ENCODE assay signal across 8 cellular contexts in genomic region chr6:85593438-85594196, GRCh38. TPM values are rescaled to one million over a fixed set of nuclear protein-coding genes. Genes with fewer than 3 reads are reported as not detected.
DNase-seq lines count a peak whose midpoint lies in the region; ATAC-seq and TF ChIP-seq lines count a peak whose summit lies in the region.

Gene SNX14 (minus strand): TSS chr6:85593858. CDS start chr6:85593718, 140 bp downstream.

- H3K27ac ChIP-seq in AG04450 (ENCODE audit: low read depth, low read length) (peak within 1 kb of the TSS; percentile 90), WERI-Rb-1 (peak within 1 kb of the TSS; percentile 90), breast epithelium (peak within 1 kb of the TSS; percentile 95 to 96), iPS-20b (ENCODE audit: low read length) (peak within 1 kb of the TSS; percentile 25), skin epidermis (peak within 1 kb of the TSS; percentile 43 to 95 (median 89))

- peak within 1 kb of the TSS; percentile 91 for H3K4me3 ChIP-seq in AG04450 (ENCODE audit: low read depth, low read length)
- peak within 1 kb of the TSS; percentile 67 for H3K4me3 ChIP-seq in WERI-Rb-1 (ENCODE audit: low read depth, low read length)
- peak within 1 kb of the TSS; percentile 80 to 90 (median 82) for H3K4me3 ChIP-seq in breast epithelium
- H3K4me3 ChIP-seq in iPS-20b (ENCODE audit: low read length), result peak within 1 kb of the TSS; percentile 96
- H3K4me3 ChIP-seq in skin epidermis, result peak within 1 kb of the TSS; percentile 50 to 86 (median 68)

- H3K36me3 ChIP-seq in WERI-Rb-1, result peaks cover 6% of the 10 kb centered on the region
- H3K36me3 ChIP-seq in breast epithelium, result no peaks in the 10 kb centered on the region
- H3K36me3 ChIP-seq in iPS-20b (ENCODE audit: insufficient read depth, low read depth, low read length), result no peaks in the 10 kb centered on the region

- intact Hi-C loops in breast epithelium (cut with DNase I; ENCODE audit: low total_unique reads), result no loop called here

- TF ChIP-seq CTCF in AG04450 (IDR thresholded peaks at IDR 0.05; ENCODE audit: low read depth, low read length), result no peak
- 0 out of 2 replicates have a peak, but pooled peaks have one; percentile 8 for TF ChIP-seq CTCF in WERI-Rb-1 (IDR thresholded peaks at IDR 0.05; ENCODE audit: low read depth, low read length)
- TF ChIP-seq CTCF in breast epithelium (IDR thresholded peaks at IDR 0.05), result no peak

- TF ChIP-seq POLR2A in breast epithelium (IDR thresholded peaks at IDR 0.05), result no peak

- no peaks in the 10 kb centered on the region for H3K4me1 ChIP-seq in breast epithelium
- no peaks in the 10 kb centered on the region for H3K4me1 ChIP-seq in iPS-20b (ENCODE audit: insufficient read depth, low read length)

- POLR2A ChIA-PET in AG04450 (lab: Yijun Ruan, JAX), result interaction anchor here (0.6 to 2.6 kb wide), 6 partner anchors 13 to 144 kb away, joined by 3 to 36 read pairs (median 3); partner anchors contain the start of genes NT5E and SYNCRIP

- ATAC-seq in GM18868 (IDR thresholded peaks at IDR 0.05; ENCODE audit: unreplicated experiment) (peak; percentile 85), HG03103 (IDR thresholded peaks at IDR 0.05; ENCODE audit: low read depth, unreplicated experiment) (peak; percentile 82)

- CTCF ChIA-PET in AG04450 (lab: Charles Lee), result interaction anchor here (0.6 to 2.2 kb wide), 8 partner anchors 32 to 246 kb away, joined by 3 to 11 read pairs (median 4); partner anchors contain the start of gene NT5E

- H3K9ac ChIP-seq in iPS-20b (ENCODE audit: low read depth, low read length), result peak within 1 kb of the TSS; percentile 74

- no peaks in the 10 kb centered on the region; the same call in 1 of the 2 replicates for H3K9me3 ChIP-seq in AG04450 (ENCODE audit: control insufficient read depth, insufficient read depth, low read length)
- no peaks in the 10 kb centered on the region for H3K9me3 ChIP-seq in WERI-Rb-1 (ENCODE audit: severe bottlenecking)
- H3K9me3 ChIP-seq in breast epithelium, result no peaks in the 10 kb centered on the region
- H3K9me3 ChIP-seq in iPS-20b (ENCODE audit: insufficient read depth, low read depth, low read length), result no peaks in the 10 kb centered on the region

- peak; percentile 88 for DNase-seq in AG04450 (ENCODE audit: low read depth, low spot score)
- peak; percentile 90 for DNase-seq in NCI-H2196 (lab: John Stamatoyannopoulos, UW; ENCODE audit: unreplicated experiment)
- peak; percentile 94 for DNase-seq in WERI-Rb-1
- peak; percentile 90 to 95 for DNase-seq in breast epithelium (ENCODE audit: low spot score in 2 of 2)

- H3K27me3 ChIP-seq in AG04450 (ENCODE audit: control insufficient read depth, insufficient read depth, low read length) (no peaks in the 10 kb centered on the region), WERI-Rb-1 (ENCODE audit: insufficient read depth, low read depth, severe bottlenecking) (no peaks in the 10 kb centered on the region), breast epithelium (no peaks in the 10 kb centered on the region), iPS-20b (ENCODE audit: insufficient read depth, low read length) (peaks cover 32% of the 10 kb centered on the region)

RNA-seq across cellular contexts. Expression of gene SNX14, which starts in this region (rescaled TPM):
- polyA plus RNA-seq in AG04450 (2011; rRNA removed), result 77.0 and 114 TPM in 2 replicates
- polyA minus RNA-seq in AG04450 (2011; rRNA and poly(A)+ RNA removed), result 36.8 and 83.8 TPM in 2 replicates
- total RNA-seq in breast epithelium, result 100 to 1,000 TPM in 2 of 3 donors, 10 to 100 TPM in 1; 72.2 to 126 (median 103) TPM

Comparison
In these comparisons a context has a peak if more than half of its experiments do, and no peak if none do; other contexts are left out.
1. Peak in every context shown above with its lines: DNase-seq, ATAC-seq, H3K4me3 ChIP-seq and H3K27ac ChIP-seq.
2. H3K27ac ChIP-seq: peak in every context shown above with its lines; median percentile 96 in breast epithelium; 90 in AG04450; 90 in WERI-Rb-1; 89 in skin epidermis; 25 in iPS-20b.